8 cellular contexts compared by ENCODE assay signal in the genomic region with DNA sequence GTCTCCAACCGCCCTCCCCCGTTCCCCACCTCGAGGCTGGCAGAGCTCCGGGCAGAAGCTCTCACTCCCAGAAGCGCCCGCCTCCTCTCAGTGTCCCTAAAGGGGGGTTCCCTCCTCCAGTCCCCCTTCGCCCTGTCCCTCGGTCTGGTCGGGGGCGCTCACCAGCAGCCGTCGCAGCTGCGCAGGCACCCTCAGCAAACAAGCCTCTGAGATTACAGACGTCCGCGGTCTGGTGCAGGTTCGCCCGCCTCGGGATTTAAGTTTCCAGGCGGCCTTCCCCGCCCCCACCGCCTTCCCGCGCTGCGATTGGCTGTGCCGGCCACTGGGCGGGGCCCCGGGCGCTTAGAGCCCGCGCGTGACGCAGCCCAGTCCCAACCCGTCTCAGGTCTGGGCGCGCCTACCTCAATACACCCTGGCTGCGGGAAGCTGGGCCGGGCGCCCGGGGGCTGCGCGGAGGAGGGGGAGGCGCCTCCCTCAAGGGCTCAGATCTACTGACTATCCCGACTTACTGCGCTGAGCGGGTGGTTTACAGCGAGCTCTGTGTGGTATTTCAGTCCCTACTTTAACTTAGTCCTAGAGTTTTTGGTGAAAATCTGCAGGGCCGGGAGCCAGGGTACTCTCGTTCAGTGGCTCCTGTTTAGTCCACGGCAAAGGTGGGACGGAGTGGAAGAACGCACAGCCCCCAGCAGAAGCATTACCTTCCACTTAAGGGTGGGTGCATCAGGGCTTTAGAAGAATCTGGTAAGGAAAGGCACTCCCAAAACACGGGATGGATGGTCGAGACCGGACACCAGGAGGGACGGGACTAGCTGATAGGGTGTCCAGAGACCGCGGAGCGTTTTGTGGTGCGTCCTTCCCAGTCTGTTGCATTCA. TPM values are rescaled to one million over a fixed set of nuclear protein-coding genes. Genes with fewer than 3 reads are reported as not detected.
DNase-seq lines count a peak whose midpoint lies in the region; ATAC-seq and TF ChIP-seq lines count a peak whose summit lies in the region.

TSS of gene CTSV (minus strand) at position 234 of the 873 bp plus-strand sequence. CDS start 1,099 bp downstream, outside the sequence.

- H3K4me3 ChIP-seq in Caco-2 (ENCODE audit: low read depth, low read length), result peak within 1 kb of the TSS; percentile 75
- peak within 1 kb of the TSS; percentile 52 for H3K4me3 ChIP-seq in naive thymus-derived CD4-positive, alpha-beta T cell (ENCODE audit: low read length)

- TF ChIP-seq CTCF in Caco-2 (IDR thresholded peaks at IDR 0.05; ENCODE audit: insufficient read depth in 1 of 2, low read depth in 1 of 2, low read length in 1 of 2, severe bottlenecking in 1 of 2, unreplicated experiment in 1 of 2), result no peak

- H3K27me3 ChIP-seq in Caco-2 (replicated peaks; ENCODE audit: control insufficient read depth, insufficient read depth, low read length), result no peaks in the 10 kb centered on the region
- no peaks in the 10 kb centered on the region for H3K27me3 ChIP-seq in naive thymus-derived CD4-positive, alpha-beta T cell (ENCODE audit: control insufficient read depth in 2 of 2, insufficient read depth in 2 of 2, low read length in 2 of 2)

- H3K4me3 Mint-ChIP-seq in Caco-2 (ENCODE audit: unreplicated experiment), result peak within 1 kb of the TSS; percentile 89
- peak within 1 kb of the TSS; percentile 54 to 87 (median 79) for H3K4me3 Mint-ChIP-seq in naive thymus-derived CD4-positive, alpha-beta T cell
- peak within 1 kb of the TSS; percentile 77 for H3K4me3 Mint-ChIP-seq in stimulated activated effector memory CD8-positive, alpha-beta T cell treated with anti-CD3 and anti-CD28 coated beads, Interleukin-12 subunit alpha, Interleukin-12 subunit beta, amount 100 ng/mL, for 72 hours

- H3K27ac Mint-ChIP-seq in Caco-2 (ENCODE audit: unreplicated experiment), result peak within 1 kb of the TSS; percentile 92
- peak within 1 kb of the TSS in 2 of 9 donors; percentile 49 to 84 for H3K27ac Mint-ChIP-seq in naive thymus-derived CD4-positive, alpha-beta T cell
- no peak within 1 kb of the TSS for H3K27ac Mint-ChIP-seq in stimulated activated effector memory CD8-positive, alpha-beta T cell treated with anti-CD3 and anti-CD28 coated beads, Interleukin-12 subunit alpha, Interleukin-12 subunit beta, amount 100 ng/mL, for 72 hours

- H3K4me1 ChIP-seq in Caco-2, result peaks cover 29% of the 10 kb centered on the region
- H3K4me1 ChIP-seq in naive thymus-derived CD4-positive, alpha-beta T cell (ENCODE audit: control insufficient read depth in 2 of 2, insufficient read depth in 2 of 2, low read length in 2 of 2), result no peaks in the 10 kb centered on the region

- no peaks in the 10 kb centered on the region for H3K27me3 Mint-ChIP-seq in Caco-2 (ENCODE audit: insufficient read depth, unreplicated experiment)
- H3K27me3 Mint-ChIP-seq in naive thymus-derived CD4-positive, alpha-beta T cell, result peaks cover 36 to 55% (median 47%) of the 10 kb centered on the region in 5 donors

- intact Hi-C loops in Caco-2 (cut with micrococcal nuclease; ENCODE audit: unreplicated experiment), result loop anchor here (1.0 kb wide), 1 partner anchor 70 kb away; no protein-coding TSS in a partner anchor
- intact Hi-C loops in naive thymus-derived CD4-positive, alpha-beta T cell (cut with micrococcal nuclease), result loop anchor here in 1 of 2 donors (1.0 to 10.0 kb wide), 3 partner anchors 184 to 594 kb away; partner anchors contain the start of genes NCBP1, TSTD2, ZNF510 and ZNF782

- POLR2A ChIA-PET in Caco-2 (lab: Charles Lee), result interaction anchor here (0.5 to 1.3 kb wide), 7 partner anchors 16 to 1229 kb away, joined by 3 to 5 read pairs (median 3); no protein-coding TSS in a partner anchor
- POLR2A ChIA-PET in naive thymus-derived CD4-positive, alpha-beta T cell (lab: Charles Lee), result no interaction called here

- peaks cover 57% of the 10 kb centered on the region for H3K36me3 Mint-ChIP-seq in Caco-2 (ENCODE audit: insufficient read depth, unreplicated experiment)
- H3K36me3 Mint-ChIP-seq in naive thymus-derived CD4-positive, alpha-beta T cell, result no peaks in the 10 kb centered on the region
- no peaks in the 10 kb centered on the region for H3K36me3 Mint-ChIP-seq in stimulated activated effector memory CD8-positive, alpha-beta T cell treated with anti-CD3 and anti-CD28 coated beads, Interleukin-12 subunit alpha, Interleukin-12 subunit beta, amount 100 ng/mL, for 72 hours

- H3K27ac ChIP-seq in naive thymus-derived CD4-positive, alpha-beta T cell (ENCODE audit: low read depth, low read length), result no peak within 1 kb of the TSS

- ATAC-seq in GM21526 (IDR thresholded peaks at IDR 0.05; ENCODE audit: low FRiP score, unreplicated experiment), result peak; percentile 98
- peak; percentile 98 for ATAC-seq in naive thymus-derived CD4-positive, alpha-beta T cell
- ATAC-seq in stimulated activated effector memory CD8-positive, alpha-beta T cell treated with anti-CD3 and anti-CD28 coated beads, Interleukin-12 subunit alpha, Interleukin-12 subunit beta, amount 100 ng/mL, for 72 hours, result peak; percentile 99

- peaks cover 17% of the 10 kb centered on the region for H3K4me1 Mint-ChIP-seq in Caco-2 (ENCODE audit: low read depth, unreplicated experiment)
- peaks cover 3 to 11% (median 9%) of the 10 kb centered on the region in 7 donors for H3K4me1 Mint-ChIP-seq in naive thymus-derived CD4-positive, alpha-beta T cell
- H3K4me1 Mint-ChIP-seq in stimulated activated effector memory CD8-positive, alpha-beta T cell treated with anti-CD3 and anti-CD28 coated beads, Interleukin-12 subunit alpha, Interleukin-12 subunit beta, amount 100 ng/mL, for 72 hours, result peaks cover 5% of the 10 kb centered on the region

- H3K36me3 ChIP-seq in Caco-2 (ENCODE audit: control insufficient read depth, insufficient read depth, low read length), result peaks cover 2% of the 10 kb centered on the region; the same call in 1 of the 2 replicates
- no peaks in the 10 kb centered on the region for H3K36me3 ChIP-seq in naive thymus-derived CD4-positive, alpha-beta T cell (ENCODE audit: control insufficient read depth in 2 of 3, insufficient read depth in 3 of 3, low read length in 3 of 3)

- CTCF ChIA-PET in Caco-2 (lab: Charles Lee), result no interaction called here
- CTCF ChIA-PET in naive thymus-derived CD4-positive, alpha-beta T cell (lab: Charles Lee), result no interaction called here

- DNase-seq in Caco-2 (peak; percentile 94 to 97), HuH-7 (ENCODE audit: low spot score) (peak; percentile 95), OCI-M2 (lab: John Stamatoyannopoulos, UW; ENCODE audit: unreplicated experiment) (peak; percentile 36), fibroblast of gingiva (ENCODE audit: low read depth) (peak; percentile 63)
- DNase-seq in activated T-cell treated with anti-CD3 and anti-CD28 coated beads, Interleukin-2, amount 50 U/mL, for 48 hours, result peak; percentile 87 to 91
- DNase-seq in naive thymus-derived CD4-positive, alpha-beta T cell, result peak; percentile 47 to 88 (median 60)
- DNase-seq in stimulated activated effector memory CD8-positive, alpha-beta T cell treated with anti-CD3 and anti-CD28 coated beads, Interleukin-12 subunit alpha, Interleukin-12 subunit beta, amount 100 ng/mL, for 72 hours (ENCODE audit: low spot score in 2 of 2), result peak; percentile 64 to 81

- no peaks in the 10 kb centered on the region for H3K9me3 Mint-ChIP-seq in Caco-2 (ENCODE audit: unreplicated experiment)
- H3K9me3 Mint-ChIP-seq in naive thymus-derived CD4-positive, alpha-beta T cell, result peaks cover 0 to 10% (median 4%) of the 10 kb centered on the region in 11 donors
- H3K9me3 Mint-ChIP-seq in stimulated activated effector memory CD8-positive, alpha-beta T cell treated with anti-CD3 and anti-CD28 coated beads, Interleukin-12 subunit alpha, Interleukin-12 subunit beta, amount 100 ng/mL, for 72 hours, result no peaks in the 10 kb centered on the region

- peaks cover 6% of the 10 kb centered on the region for H3K9me3 ChIP-seq in Caco-2
- H3K9me3 ChIP-seq in naive thymus-derived CD4-positive, alpha-beta T cell (ENCODE audit: control insufficient read depth in 2 of 3, low read length in 3 of 3), result no peaks in the 10 kb centered on the region

- TSS peak; percentile 90 for BruUV-seq in Caco-2 (replicated peaks; lab: Mats Ljungman, UMichigan)

RNA-seq across cellular contexts. Expression of gene CTSV, which starts in this region (rescaled TPM):
- 110 and 127 TPM in 2 replicates for total RNA-seq in Caco-2 (2022)
- total RNA-seq in naive thymus-derived CD4-positive, alpha-beta T cell, result under 1 TPM in 2 of 5 experiments, not detected in 3; 0.21 to 0.24 TPM
- polyA plus RNA-seq in naive thymus-derived CD4-positive, alpha-beta T cell, result not detected

Comparison
In these comparisons a context has a peak if more than half of its experiments do, and no peak if none do; other contexts are left out.
1. RNA of gene CTSV (total RNA-seq): 110 to 127 TPM in Caco-2; 0.21 to 0.24 TPM in naive thymus-derived CD4-positive, alpha-beta T cell; every median in the first group is over 10 times any median in the second.
2. Peak in DNase-seq, ATAC-seq and H3K4me3 ChIP-seq in naive thymus-derived CD4-positive, alpha-beta T cell; RNA of the gene not detected or under 1 TPM.
3. DNase-seq: peak in every context shown above with its lines; median percentile 96 in Caco-2; 95 in HuH-7; 89 in activated T-cell treated with anti-CD3 and anti-CD28 coated beads, Interleukin-2, amount 50 U/mL, for 48 hours; 72 in stimulated activated effector memory CD8-positive, alpha-beta T cell treated with anti-CD3 and anti-CD28 coated beads, Interleukin-12 subunit alpha, Interleukin-12 subunit beta, amount 100 ng/mL, for 72 hours; 63 in fibroblast of gingiva; 60 in naive thymus-derived CD4-positive, alpha-beta T cell; 36 in OCI-M2.
4. Peak in every context shown above with its lines, with median percentiles within 50 percentile points of each other: H3K4me3 Mint-ChIP-seq and ATAC-seq.